ENCODE assay signal across 11 cellular contexts in genomic region chr11:96194571-96194970, GRCh38.
DNase-seq lines count a peak whose midpoint lies in the region; ATAC-seq, FAIRE-seq and TF ChIP-seq lines count a peak whose summit lies in the region.
"Had no signal": no experiment of that assay in that cellular context is flagged by ENCODE, and none has a peak within 500 bp of the region (broad histone marks: within the 10 kb centered on the region; RNA-seq: fewer than 3 reads in every experiment).

No MANE protein-coding gene starts in this region.

- TF ChIP-seq CTCF in DND-41 (IDR thresholded peaks at IDR 0.05; ENCODE audit: borderline replicate concordance, extremely low read depth, low read length, poor library complexity, severe bottlenecking) (no peak), MM.1S (IDR thresholded peaks at IDR 0.05; ENCODE audit: low read length) (no peak), brain (conservative IDR thresholded peaks at IDR 0.05) (no peak), neural crest cell (conservative IDR thresholded peaks at IDR 0.05) (no peak), CD14-positive monocyte (IDR thresholded peaks at IDR 0.05) (no peak), stomach (IDR thresholded peaks at IDR 0.05) (no peak)

- H3K36me3 ChIP-seq in DND-41 (ENCODE audit: insufficient read depth, low read length) (no peaks in the 10 kb centered on the region), MM.1S (replicated peaks; ENCODE audit: insufficient read depth, low read length) (no peaks in the 10 kb centered on the region), stomach (no peaks in the 10 kb centered on the region), small intestine (ENCODE audit: control insufficient read depth in 2 of 2, insufficient read depth in 2 of 2, low read length in 2 of 2) (no peaks in the 10 kb centered on the region)
- H3K36me3 ChIP-seq: thyroid gland had no signal

- no peaks in the 10 kb centered on the region for H3F3A ChIP-seq in MM.1S (ENCODE audit: insufficient read depth, low read length)

- DNase-seq in DND-41 (no peak), MM.1S (no peak), neural crest cell (ENCODE audit: low read depth, low spot score) (no peak), CD14-positive monocyte (ENCODE audit: low spot score) (no peak), stomach (no peak), small intestine (no peak)
- DNase-seq: activated effector memory CD4-positive, alpha-beta T cell treated with anti-CD3 and anti-CD28 coated beads, Interleukin-2, amount 50 U/mL, for 16 hours; cortex of kidney; thyroid gland had no signal

- H3K4me1 ChIP-seq in DND-41 (ENCODE audit: insufficient read depth, low read length) (peaks cover 20% of the 10 kb centered on the region), MM.1S (ENCODE audit: low read length) (peaks cover 50% of the 10 kb centered on the region), stomach (peaks cover 12 to 42% (median 20%) of the 10 kb centered on the region in 4 donors), small intestine (ENCODE audit: control insufficient read depth in 2 of 2, insufficient read depth in 1 of 2, low read depth in 1 of 2, low read length in 1 of 2) (peaks cover 0 to 8% of the 10 kb centered on the region in 2 donors)
- H3K4me1 ChIP-seq: thyroid gland had no signal

- peak overlapping the region; percentile 35 for H3K4me2 ChIP-seq in DND-41 (ENCODE audit: insufficient read depth, low read length)
- peak overlapping the region; percentile 3; the same call in 1 of the 2 replicates for H3K4me2 ChIP-seq in MM.1S (ENCODE audit: low read depth, low read length)

- H3K27ac Mint-ChIP-seq in brain: peak overlapping the region; percentile 58 to 93 (median 90)
- H3K27ac Mint-ChIP-seq in neural crest cell (ENCODE audit: unreplicated experiment): peak overlapping the region; percentile 96
- peak overlapping the region in 1 of 7 donors; percentile 12 for H3K27ac Mint-ChIP-seq in CD14-positive monocyte

- no peaks in the 10 kb centered on the region for H3K9me3 ChIP-seq in DND-41 (ENCODE audit: insufficient read depth, low read length, severe bottlenecking)
- no peaks in the 10 kb centered on the region for H3K9me3 ChIP-seq in MM.1S (replicated peaks; ENCODE audit: insufficient read depth, low read length)
- no peaks in the 10 kb centered on the region for H3K9me3 ChIP-seq in stomach
- no peaks in the 10 kb centered on the region for H3K9me3 ChIP-seq in small intestine (ENCODE audit: control insufficient read depth, low read depth)
- H3K9me3 ChIP-seq: thyroid gland had no signal

- H3K27me3 Mint-ChIP-seq in brain (no peaks in the 10 kb centered on the region), neural crest cell (ENCODE audit: low read depth) (no peaks in the 10 kb centered on the region), CD14-positive monocyte (ENCODE audit: low read depth in 3 of 3) (peaks cover 2 to 3% (median 2%) of the 10 kb centered on the region in 3 donors)

- H3K4me1 Mint-ChIP-seq in brain (peaks cover 76% of the 10 kb centered on the region), neural crest cell (peaks cover 85% of the 10 kb centered on the region), CD14-positive monocyte (peaks cover 49% of the 10 kb centered on the region)

- H3K4me3 Mint-ChIP-seq in brain (peak overlapping the region in 4 of 5 experiments; percentile 19 to 69 (median 56)), neural crest cell (peak overlapping the region; percentile 76), CD14-positive monocyte (peak overlapping the region in 1 of 2 donors; percentile 46)

- no peak for TF ChIP-seq POLR2A in stomach (IDR thresholded peaks at IDR 0.05)

- H3K9ac ChIP-seq in DND-41 (ENCODE audit: low read depth, low read length): peak overlapping the region; percentile 7; the same call in 1 of the 2 replicates
- no peak overlapping the region for H3K9ac ChIP-seq in MM.1S (ENCODE audit: low read length)

- ATAC-seq in DND-41 (ENCODE audit: insufficient read depth, low read depth) (no peak), HG03571 (IDR thresholded peaks at IDR 0.05; ENCODE audit: unreplicated experiment) (no peak)

- no peaks in the 10 kb centered on the region for H3K27me3 ChIP-seq in DND-41 (ENCODE audit: insufficient read depth, low read length, poor library complexity)
- H3K27me3 ChIP-seq in MM.1S (replicated peaks; ENCODE audit: insufficient read depth, low read length): no peaks in the 10 kb centered on the region
- H3K27me3 ChIP-seq in stomach: no peaks in the 10 kb centered on the region
- H3K27me3 ChIP-seq in small intestine (ENCODE audit: control insufficient read depth in 2 of 2, insufficient read depth in 2 of 2, low read length in 2 of 2): no peaks in the 10 kb centered on the region
- H3K27me3 ChIP-seq: thyroid gland had no signal

- H3K27ac ChIP-seq in DND-41 (ENCODE audit: low read length): peak overlapping the region; percentile 29; the same call in 1 of the 2 replicates
- no peak overlapping the region for H3K27ac ChIP-seq in MM.1S (ENCODE audit: low read length)
- H3K27ac ChIP-seq in stomach: no peak overlapping the region
- H3K27ac ChIP-seq in small intestine (ENCODE audit: low read depth in 1 of 2, low read length in 1 of 2): no peak overlapping the region

- no peak overlapping the region for H3K4me3 ChIP-seq in DND-41 (ENCODE audit: low read depth in 1 of 2, low read length in 2 of 2)
- H3K4me3 ChIP-seq in MM.1S (ENCODE audit: low read length): no peak overlapping the region
- H3K4me3 ChIP-seq in stomach: no peak overlapping the region
- H3K4me3 ChIP-seq in small intestine (ENCODE audit: low read depth in 1 of 2, low read length in 2 of 2): no peak overlapping the region
- H3K4me3 ChIP-seq: thyroid gland had no signal

- no peak for FAIRE-seq in small intestine (lab: Jason Lieb, UNC)

- no peaks in the 10 kb centered on the region for H3K9me2 ChIP-seq in MM.1S (replicated peaks; ENCODE audit: insufficient read depth, low read length)

- H3K79me2 ChIP-seq in DND-41 (ENCODE audit: insufficient read depth, low read length): no peaks in the 10 kb centered on the region
- peaks cover 43% of the 10 kb centered on the region for H3K79me2 ChIP-seq in MM.1S (ENCODE audit: low read length)

- H4K20me1 ChIP-seq in DND-41 (ENCODE audit: insufficient read depth, low read length) (no peaks in the 10 kb centered on the region), MM.1S (ENCODE audit: insufficient read depth, low read length) (no peaks in the 10 kb centered on the region)

- H2AFZ ChIP-seq in DND-41 (ENCODE audit: low read depth, low read length) (no peak overlapping the region), MM.1S (ENCODE audit: low read length) (no peak overlapping the region)

- H3K36me3 Mint-ChIP-seq in brain (peaks cover 13% of the 10 kb centered on the region), neural crest cell (ENCODE audit: low read depth) (peaks cover 17% of the 10 kb centered on the region), CD14-positive monocyte (peaks cover 2 to 12% of the 10 kb centered on the region in 2 donors)

- intact Hi-C loops in CD14-positive monocyte (cut with micrococcal nuclease) (loop anchor here in 1 of 2 donors (10.0 kb wide), 1 partner anchor 50 kb away; no protein-coding TSS in a partner anchor), stomach (cut with DNase I; ENCODE audit: low total_unique reads) (no loop called here)

- 35 to 56% (median 42%) methylated on average over 1 of the region's 1 CpG for WGBS in stomach, 5 donors
- WGBS in small intestine, 3 donors: 31 to 41% (median 31%) methylated on average over 1 of the region's 1 CpG

- TF ChIP-seq EP300 in stomach (IDR thresholded peaks at IDR 0.05): no peak

- peaks cover 0 to 3% (median 0%) of the 10 kb centered on the region in 5 experiments for H3K9me3 Mint-ChIP-seq in brain
- peaks cover 4% of the 10 kb centered on the region for H3K9me3 Mint-ChIP-seq in neural crest cell
- peaks cover 0 to 2% (median 0%) of the 10 kb centered on the region in 7 donors for H3K9me3 Mint-ChIP-seq in CD14-positive monocyte
